1 cellular context compared by ENCODE assay signal in genomic region chr18:11994708-11995444, GRCh38.
TF ChIP-seq lines count a peak whose summit lies in the region.

No MANE protein-coding gene starts in this region.

TF ChIP-seq in GM23338, 12 proteins besides CTCF, POLR2A, EP300 and RAD21 (continued from another document):
- TF ChIP-seq ZNF462 (CRISPR knock-in tag; IDR thresholded peaks at IDR 0.05) (no peak), CREB1 (CRISPR knock-in tag; IDR thresholded peaks at IDR 0.05; ENCODE audit: low read depth) (no peak), NANOG (IDR thresholded peaks at IDR 0.05; ENCODE audit: borderline replicate concordance) (no peak), EZH2 (IDR thresholded peaks at IDR 0.05; ENCODE audit: low read depth, unreplicated experiment) (no peak), STAT1 (IDR thresholded peaks at IDR 0.05; ENCODE audit: unreplicated experiment) (no peak)
